ENCODE assay signal across 29 cellular contexts in genomic region chrX:102715967-102716366, GRCh38.
"Had no signal": no experiment of that assay in that cellular context is flagged by ENCODE, and none has a peak within 500 bp of the region (broad histone marks: within the 10 kb centered on the region; RNA-seq: fewer than 3 reads in every experiment).

No MANE protein-coding gene starts in this region.

- H3K9me3 ChIP-seq: colonic mucosa, esophagus muscularis mucosa, esophagus squamous epithelium, gastrocnemius medialis, gastroesophageal sphincter, heart left ventricle, heart right ventricle had no signal

- H3K36me3 ChIP-seq: colonic mucosa, esophagus muscularis mucosa, esophagus squamous epithelium, gastrocnemius medialis, gastroesophageal sphincter had no signal

- H3K27ac ChIP-seq: colonic mucosa, coronary artery, epithelial cell of prostate, esophagus muscularis mucosa, esophagus squamous epithelium, foreskin keratinocyte, gastrocnemius medialis, gastroesophageal sphincter, heart left ventricle, heart right ventricle had no signal

- H3K4me3 ChIP-seq: colonic mucosa, coronary artery, dorsolateral prefrontal cortex, esophagus muscularis mucosa, esophagus squamous epithelium, gastrocnemius medialis, gastroesophageal sphincter, heart left ventricle, heart right ventricle had no signal

- H3K9me3 Mint-ChIP-seq: dendritic cell treated with granulocyte-macrophage colony-stimulating factor and Interleukin-4, amounts not matched to agents 40 ng/mL and 50 ng/mL, for 4 days; effector memory CD8-positive, alpha-beta T cell had no signal

- H3K27me3 ChIP-seq: esophagus muscularis mucosa, esophagus squamous epithelium, gastrocnemius medialis, gastroesophageal sphincter had no signal

- DNase-seq: colonic mucosa; cortex of kidney; dermis blood vessel endothelial cell; dorsolateral prefrontal cortex; effector CD4-positive, alpha-beta T cell; effector CD8-positive, alpha-beta T cell; effector memory CD4-positive, alpha-beta T cell; effector memory CD8-positive, alpha-beta T cell; endodermal cell; erythroblast; esophagus squamous epithelium; foreskin fibroblast; foreskin keratinocyte; foreskin melanocyte; gastrocnemius medialis; glutamatergic neuron; head of caudate nucleus; heart left ventricle; heart right ventricle had no signal

- H3K4me3 Mint-ChIP-seq: dendritic cell treated with granulocyte-macrophage colony-stimulating factor and Interleukin-4, amounts not matched to agents 40 ng/mL and 50 ng/mL, for 4 days; effector memory CD8-positive, alpha-beta T cell; endodermal cell had no signal

- H3K4me1 ChIP-seq: colonic mucosa, foreskin keratinocyte, gastrocnemius medialis had no signal

- FAIRE-seq: colon, endometrium, endothelial cell of umbilical vein, frontal cortex had no signal

- ATAC-seq: effector memory CD8-positive, alpha-beta T cell; esophagus mucosa; foreskin keratinocyte; gastrocnemius medialis; gastroesophageal sphincter; heart left ventricle; heart right ventricle had no signal

- H3K27ac Mint-ChIP-seq: dendritic cell treated with granulocyte-macrophage colony-stimulating factor and Interleukin-4, amounts not matched to agents 40 ng/mL and 50 ng/mL, for 4 days; effector memory CD8-positive, alpha-beta T cell; endodermal cell had no signal
